Comparison of ENCODE assay signal across 28 cellular contexts in genomic region chr4:176149680-176150079, GRCh38. TPM values are rescaled to one million over a fixed set of nuclear protein-coding genes. Genes with fewer than 3 reads are reported as not detected.
"Had no signal": no experiment of that assay in that cellular context is flagged by ENCODE, and none has a peak within 500 bp of the region (broad histone marks: within the 10 kb centered on the region; RNA-seq: fewer than 3 reads in every experiment).

No MANE protein-coding gene starts in this region.

- H3K27me3 ChIP-seq: brain microvascular endothelial cell, dorsolateral prefrontal cortex, gastrocnemius medialis, right atrium auricular region, tibial artery, uterus had no signal

- DNase-seq: activated CD4-positive, alpha-beta T cell treated with anti-CD3 and anti-CD28 coated beads, Interleukin-2, amount 10 ng/mL, durations not matched to agents 7 days and 5 days; activated CD8-positive, alpha-beta memory T cell treated with anti-CD3 and anti-CD28 coated beads for 24 hours; activated CD8-positive, alpha-beta memory T cell treated with anti-CD3 and anti-CD28 coated beads, Interleukin-2, amount 50 U/mL, for 48 hours; activated effector memory CD4-positive, alpha-beta T cell treated with Interleukin-2 at 50 U/mL for 16 hours; activated naive CD4-positive, alpha-beta T cell treated with anti-CD3 and anti-CD28 coated beads, Interleukin-2, amount 10 ng/mL, durations not matched to agents 7 days and 5 days; activated naive CD8-positive, alpha-beta T cell treated with anti-CD3 and anti-CD28 coated beads, Interleukin-2, amount 50 U/mL, for 24 hours; activated T-cell treated with anti-CD3 and anti-CD28 coated beads, Interleukin-2, amount 50 U/mL, for 48 hours; anterior cingulate cortex; central memory CD4-positive, alpha-beta T cell; dorsolateral prefrontal cortex; endodermal cell; gastrocnemius medialis; head of caudate nucleus; left ventricle myocardium superior; stimulated activated CD4-positive, alpha-beta T cell treated with anti-CD3 and anti-CD28 coated beads, Interleukin-2, amount 100 ng/mL, for 24 hours; stimulated activated naive CD4-positive, alpha-beta T cell treated with Interleukin-2 at 50 U/mL for 16 hours; substantia nigra; T1000; tibial artery; uterus had no signal

- H3K36me3 ChIP-seq: brain microvascular endothelial cell, gastrocnemius medialis, prostate gland, right atrium auricular region, tibial artery, uterus had no signal

- H3K9me3 Mint-ChIP-seq: activated CD4-positive, alpha-beta T cell treated with anti-CD3 and anti-CD28 coated beads, Interleukin-2, amount 10 ng/mL, durations not matched to agents 7 days and 5 days; activated naive CD4-positive, alpha-beta T cell treated with anti-CD3 and anti-CD28 coated beads, Interleukin-2, amount 10 ng/mL, durations not matched to agents 7 days and 5 days; activated naive CD8-positive, alpha-beta T cell treated with anti-CD3 and anti-CD28 coated beads, Interleukin-2, amount 50 U/mL, for 24 hours; endodermal cell had no signal

- H3K4me3 ChIP-seq: dorsolateral prefrontal cortex, gastrocnemius medialis, prostate gland, right atrium auricular region, tibial artery, uterus had no signal

- ATAC-seq: activated naive CD8-positive, alpha-beta T cell treated with anti-CD3 and anti-CD28 coated beads, Interleukin-2, amount 50 U/mL, for 24 hours had no signal

- FAIRE-seq: colon had no signal

- H3K9me3 ChIP-seq: gastrocnemius medialis, prostate gland, right atrium auricular region, tibial artery, uterus had no signal

- H3K4me1 ChIP-seq: prostate gland, right atrium auricular region, tibial artery, uterus had no signal

- H3K4me1 Mint-ChIP-seq: activated CD4-positive, alpha-beta T cell treated with anti-CD3 and anti-CD28 coated beads, Interleukin-2, amount 10 ng/mL, durations not matched to agents 7 days and 5 days; activated naive CD4-positive, alpha-beta T cell treated with anti-CD3 and anti-CD28 coated beads, Interleukin-2, amount 10 ng/mL, durations not matched to agents 7 days and 5 days; activated naive CD8-positive, alpha-beta T cell treated with anti-CD3 and anti-CD28 coated beads, Interleukin-2, amount 50 U/mL, for 24 hours; endodermal cell had no signal

- H3K27ac Mint-ChIP-seq: activated CD4-positive, alpha-beta T cell treated with anti-CD3 and anti-CD28 coated beads, Interleukin-2, amount 10 ng/mL, durations not matched to agents 7 days and 5 days; activated naive CD4-positive, alpha-beta T cell treated with anti-CD3 and anti-CD28 coated beads, Interleukin-2, amount 10 ng/mL, durations not matched to agents 7 days and 5 days; activated naive CD8-positive, alpha-beta T cell treated with anti-CD3 and anti-CD28 coated beads, Interleukin-2, amount 50 U/mL, for 24 hours; endodermal cell had no signal

- H3K36me3 Mint-ChIP-seq: activated naive CD4-positive, alpha-beta T cell treated with anti-CD3 and anti-CD28 coated beads, Interleukin-2, amount 10 ng/mL, durations not matched to agents 7 days and 5 days had no signal

- H3K27ac ChIP-seq: brain microvascular endothelial cell, dorsolateral prefrontal cortex, epithelial cell of prostate, prostate gland, right atrium auricular region, tibial artery, uterus had no signal

- H3K27me3 Mint-ChIP-seq: activated CD4-positive, alpha-beta T cell treated with anti-CD3 and anti-CD28 coated beads, Interleukin-2, amount 10 ng/mL, durations not matched to agents 7 days and 5 days; activated naive CD4-positive, alpha-beta T cell treated with anti-CD3 and anti-CD28 coated beads, Interleukin-2, amount 10 ng/mL, durations not matched to agents 7 days and 5 days; activated naive CD8-positive, alpha-beta T cell treated with anti-CD3 and anti-CD28 coated beads, Interleukin-2, amount 50 U/mL, for 24 hours had no signal

- H3K4me3 Mint-ChIP-seq: activated CD4-positive, alpha-beta T cell treated with anti-CD3 and anti-CD28 coated beads, Interleukin-2, amount 10 ng/mL, durations not matched to agents 7 days and 5 days; activated naive CD4-positive, alpha-beta T cell treated with anti-CD3 and anti-CD28 coated beads, Interleukin-2, amount 10 ng/mL, durations not matched to agents 7 days and 5 days; activated naive CD8-positive, alpha-beta T cell treated with anti-CD3 and anti-CD28 coated beads, Interleukin-2, amount 50 U/mL, for 24 hours; endodermal cell had no signal

RNA-seq across cellular contexts. Expression of gene SPATA4, which starts 45.7 kb away (rescaled TPM):
- total RNA-seq: activated CD4-positive, alpha-beta T cell treated with anti-CD3 and anti-CD28 coated beads, Interleukin-2, amount 10 ng/mL, durations not matched to agents 7 days and 5 days; endodermal cell; left ventricle myocardium superior; mononuclear cell; omental fat pad had no signal
- polyA plus RNA-seq: neural cell had no signal
